Comparison of ENCODE assay signal across 13 cellular contexts in the genomic region with DNA sequence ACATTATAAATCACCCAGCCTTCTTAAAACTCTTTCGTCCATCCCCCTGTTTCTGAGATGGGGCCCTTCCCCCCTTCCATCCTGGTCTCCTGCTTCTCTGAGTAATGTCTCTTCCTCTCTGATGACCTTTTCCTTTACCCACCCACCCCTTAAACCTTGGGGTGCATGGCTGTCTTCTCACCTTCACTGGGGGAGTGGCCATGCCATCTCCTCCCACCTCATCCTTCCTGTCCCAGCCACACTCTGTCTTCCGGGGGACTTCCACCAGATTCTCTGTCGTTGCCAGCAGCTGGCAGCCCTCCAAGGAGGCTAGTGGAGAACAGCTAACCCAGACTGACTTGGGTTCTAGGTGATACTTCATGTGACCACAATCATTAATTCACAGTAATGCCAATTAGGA.
DNase-seq lines count a peak whose midpoint lies in the region; ATAC-seq and TF ChIP-seq lines count a peak whose summit lies in the region.
"Had no signal": no experiment of that assay in that cellular context is flagged by ENCODE, and none has a peak within 500 bp of the region (broad histone marks: within the 10 kb centered on the region; RNA-seq: fewer than 3 reads in every experiment).

No MANE protein-coding gene starts in this region.

- no peaks in the 10 kb centered on the region for H3K36me3 Mint-ChIP-seq in activated CD4-positive, alpha-beta memory T cell treated with anti-CD3 and anti-CD28 coated beads, Interleukin-2, amount 10 ng/mL, durations not matched to agents 7 days and 5 days (ENCODE audit: low read depth)
- peaks cover 14% of the 10 kb centered on the region for H3K36me3 Mint-ChIP-seq in activated naive CD8-positive, alpha-beta T cell treated with anti-CD3 and anti-CD28 coated beads for 36 hours

- CTCF ChIA-PET in activated CD4-positive, alpha-beta memory T cell treated with anti-CD3 and anti-CD28 coated beads, Interleukin-2, amount 10 ng/mL, durations not matched to agents 7 days and 5 days (lab: Charles Lee), result no interaction called here

- H3K27ac ChIP-seq in upper lobe of right lung (no peak overlapping the region), brain microvascular endothelial cell (no peak overlapping the region)
- H3K27ac ChIP-seq: colonic mucosa, KMS-11 had no signal

- DNase-seq in GM12865 (ENCODE audit: low read depth) (peak; percentile 11), upper lobe of right lung (no peak), HuH-7.5 (ENCODE audit: low spot score) (no peak), brain microvascular endothelial cell (no peak)
- DNase-seq in activated CD4-positive, alpha-beta memory T cell treated with anti-CD3 and anti-CD28 coated beads, Interleukin-2, amount 10 ng/mL, durations not matched to agents 7 days and 5 days, result peak; percentile 45
- peak; percentile 73 for DNase-seq in activated naive CD8-positive, alpha-beta T cell treated with anti-CD3 and anti-CD28 coated beads for 36 hours
- DNase-seq in stimulated activated CD4-positive, alpha-beta T cell treated with anti-CD3 and anti-CD28 coated beads, Interleukin-4, amount 100 ng/mL, for 1 hour, result peak; percentile 56
- DNase-seq: colonic mucosa; EL; NCI-H1930; NK-92 treated with Interleukin-12 subunit alpha and Interleukin-12 subunit beta, amount 100 ng/mL, for 24 hours had no signal

- TF ChIP-seq CTCF in GM12865 (IDR thresholded peaks at IDR 0.05; ENCODE audit: insufficient read depth, low read depth, low read length, missing control alignments), result no peak
- TF ChIP-seq CTCF in upper lobe of right lung (IDR thresholded peaks at IDR 0.05), result no peak
- no peak for TF ChIP-seq CTCF in brain microvascular endothelial cell (IDR thresholded peaks at IDR 0.05; ENCODE audit: low read depth, low read length, missing control alignments)

- no peak overlapping the region for H3K4me3 ChIP-seq in GM12865 (ENCODE audit: low read depth, low read length)
- H3K4me3 ChIP-seq in upper lobe of right lung, result no peak overlapping the region
- H3K4me3 ChIP-seq in brain microvascular endothelial cell (ENCODE audit: low read depth, low read length), result no peak overlapping the region
- H3K4me3 ChIP-seq: colonic mucosa had no signal

- peaks cover 4% of the 10 kb centered on the region for H3K27me3 ChIP-seq in upper lobe of right lung
- no peaks in the 10 kb centered on the region for H3K27me3 ChIP-seq in brain microvascular endothelial cell (replicated peaks)
- H3K27me3 ChIP-seq: colonic mucosa had no signal

- POLR2A ChIA-PET in activated CD4-positive, alpha-beta memory T cell treated with anti-CD3 and anti-CD28 coated beads, Interleukin-2, amount 10 ng/mL, durations not matched to agents 7 days and 5 days (lab: Charles Lee), result no interaction called here

- ATAC-seq in GM18505 (IDR thresholded peaks at IDR 0.05; ENCODE audit: unreplicated experiment) (no peak), upper lobe of right lung (no peak)

- in situ Hi-C loops in brain microvascular endothelial cell (cut with HindIII; ENCODE audit: low pct_ligation_motif_present, low sequenced_read_pairs), result no loop called here

- H3K27me3 Mint-ChIP-seq in activated CD4-positive, alpha-beta memory T cell treated with anti-CD3 and anti-CD28 coated beads, Interleukin-2, amount 10 ng/mL, durations not matched to agents 7 days and 5 days, result peaks cover 7% of the 10 kb centered on the region
- H3K27me3 Mint-ChIP-seq in activated naive CD8-positive, alpha-beta T cell treated with anti-CD3 and anti-CD28 coated beads for 36 hours, result peaks cover 9% of the 10 kb centered on the region

- TF ChIP-seq POLR2A in GM18505 (IDR thresholded peaks at IDR 0.05; ENCODE audit: borderline replicate concordance, extremely low read depth, insufficient read depth, insufficient read length), result no peak

- H3K9me3 Mint-ChIP-seq in activated CD4-positive, alpha-beta memory T cell treated with anti-CD3 and anti-CD28 coated beads, Interleukin-2, amount 10 ng/mL, durations not matched to agents 7 days and 5 days, result no peaks in the 10 kb centered on the region
- no peaks in the 10 kb centered on the region for H3K9me3 Mint-ChIP-seq in activated naive CD8-positive, alpha-beta T cell treated with anti-CD3 and anti-CD28 coated beads for 36 hours

- no peaks in the 10 kb centered on the region for H3K9me3 ChIP-seq in upper lobe of right lung
- H3K9me3 ChIP-seq: colonic mucosa had no signal

- peaks cover 28% of the 10 kb centered on the region for H3K4me1 Mint-ChIP-seq in activated CD4-positive, alpha-beta memory T cell treated with anti-CD3 and anti-CD28 coated beads, Interleukin-2, amount 10 ng/mL, durations not matched to agents 7 days and 5 days
- H3K4me1 Mint-ChIP-seq in activated naive CD8-positive, alpha-beta T cell treated with anti-CD3 and anti-CD28 coated beads for 36 hours, result peaks cover 25% of the 10 kb centered on the region

- H3K4me1 ChIP-seq in upper lobe of right lung, result no peaks in the 10 kb centered on the region
- H3K4me1 ChIP-seq: colonic mucosa had no signal

- intact Hi-C loops in upper lobe of right lung (cut with DNase I), result no loop called here

- no peak overlapping the region for H3K4me3 Mint-ChIP-seq in activated CD4-positive, alpha-beta memory T cell treated with anti-CD3 and anti-CD28 coated beads, Interleukin-2, amount 10 ng/mL, durations not matched to agents 7 days and 5 days
- H3K4me3 Mint-ChIP-seq in activated naive CD8-positive, alpha-beta T cell treated with anti-CD3 and anti-CD28 coated beads for 36 hours, result peak overlapping the region; percentile 93

- no peak overlapping the region for H3K27ac Mint-ChIP-seq in activated CD4-positive, alpha-beta memory T cell treated with anti-CD3 and anti-CD28 coated beads, Interleukin-2, amount 10 ng/mL, durations not matched to agents 7 days and 5 days
- peak overlapping the region; percentile 91 for H3K27ac Mint-ChIP-seq in activated naive CD8-positive, alpha-beta T cell treated with anti-CD3 and anti-CD28 coated beads for 36 hours

- H3K36me3 ChIP-seq in upper lobe of right lung (no peaks in the 10 kb centered on the region), brain microvascular endothelial cell (replicated peaks) (no peaks in the 10 kb centered on the region)
- H3K36me3 ChIP-seq: colonic mucosa had no signal

Comparison
In these comparisons a context has a peak if more than half of its experiments do, and no peak if none do; other contexts are left out.
1. DNase-seq: peak in GM12865 (single experiment), activated CD4-positive, alpha-beta memory T cell treated with anti-CD3 and anti-CD28 coated beads, Interleukin-2, amount 10 ng/mL, durations not matched to agents 7 days and 5 days (single experiment), activated naive CD8-positive, alpha-beta T cell treated with anti-CD3 and anti-CD28 coated beads for 36 hours (single experiment) and stimulated activated CD4-positive, alpha-beta T cell treated with anti-CD3 and anti-CD28 coated beads, Interleukin-4, amount 100 ng/mL, for 1 hour (single experiment); none in upper lobe of right lung (single experiment), HuH-7.5 (single experiment) and brain microvascular endothelial cell (single experiment).